2 cellular contexts compared by ENCODE assay signal in genomic region chr3:136457793-136458192, GRCh38.
TF ChIP-seq lines count a peak whose summit lies in the region.

No MANE protein-coding gene starts in this region.

TF ChIP-seq in K562, 482 proteins besides CTCF, POLR2A, EP300 and RAD21:
- TF ChIP-seq MECOM (CRISPR knock-in tag; IDR thresholded peaks at IDR 0.05) (no peak), MAFK (IDR thresholded peaks at IDR 0.05; ENCODE audit: low read length) (peak; percentile 81), ZNF316 (IDR thresholded peaks at IDR 0.05) (peak; percentile 88), MAFF (IDR thresholded peaks at IDR 0.05; ENCODE audit: low read length) (peak; percentile 71), ZNF23 (CRISPR knock-in tag; IDR thresholded peaks at IDR 0.05) (no peak), HMGN3 (IDR thresholded peaks at IDR 0.05; ENCODE audit: borderline replicate concordance, extremely low read depth, insufficient read length, low read depth, low read length) (no peak), C11orf30 (IDR thresholded peaks at IDR 0.05; ENCODE audit: low read depth) (peak; percentile 70; the same call in 1 of the 2 replicates), SMAD3 (CRISPR knock-in tag; conservative IDR thresholded peaks at IDR 0.05) (no peak), MAFG (tag; conservative IDR thresholded peaks at IDR 0.05) (peak; percentile 59; the same call in 1 of the 2 replicates)

TF ChIP-seq in H1, 55 proteins besides CTCF, POLR2A, EP300 and RAD21:
- TF ChIP-seq, protein P1, sequence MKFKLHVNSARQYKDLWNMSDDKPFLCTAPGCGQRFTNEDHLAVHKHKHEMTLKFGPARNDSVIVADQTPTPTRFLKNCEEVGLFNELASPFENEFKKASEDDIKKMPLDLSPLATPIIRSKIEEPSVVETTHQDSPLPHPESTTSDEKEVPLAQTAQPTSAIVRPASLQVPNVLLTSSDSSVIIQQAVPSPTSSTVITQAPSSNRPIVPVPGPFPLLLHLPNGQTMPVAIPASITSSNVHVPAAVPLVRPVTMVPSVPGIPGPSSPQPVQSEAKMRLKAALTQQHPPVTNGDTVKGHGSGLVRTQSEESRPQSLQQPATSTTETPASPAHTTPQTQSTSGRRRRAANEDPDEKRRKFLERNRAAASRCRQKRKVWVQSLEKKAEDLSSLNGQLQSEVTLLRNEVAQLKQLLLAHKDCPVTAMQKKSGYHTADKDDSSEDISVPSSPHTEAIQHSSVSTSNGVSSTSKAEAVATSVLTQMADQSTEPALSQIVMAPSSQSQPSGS (IDR thresholded peaks at IDR 0.05; ENCODE audit: low read length): no peak
- TF ChIP-seq, protein P2, sequence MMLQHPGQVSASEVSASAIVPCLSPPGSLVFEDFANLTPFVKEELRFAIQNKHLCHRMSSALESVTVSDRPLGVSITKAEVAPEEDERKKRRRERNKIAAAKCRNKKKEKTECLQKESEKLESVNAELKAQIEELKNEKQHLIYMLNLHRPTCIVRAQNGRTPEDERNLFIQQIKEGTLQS (IDR thresholded peaks at IDR 0.05; ENCODE audit: insufficient read depth, low read depth, low read length): no peak
- TF ChIP-seq CBX8 (IDR thresholded peaks at IDR 0.05; ENCODE audit: borderline replicate concordance, low read depth, low read length) (no peak), MAFK (IDR thresholded peaks at IDR 0.05; ENCODE audit: low read depth, low read length) (peak; percentile 71; the same call in 1 of the 2 replicates), EGR1 (IDR thresholded peaks at IDR 0.05; ENCODE audit: borderline replicate concordance, low read depth, low read length) (no peak)
TF ChIP-seq in H1: peak in this region for 1.
